ENCODE assay signal across 21 cellular contexts in the genomic region with DNA sequence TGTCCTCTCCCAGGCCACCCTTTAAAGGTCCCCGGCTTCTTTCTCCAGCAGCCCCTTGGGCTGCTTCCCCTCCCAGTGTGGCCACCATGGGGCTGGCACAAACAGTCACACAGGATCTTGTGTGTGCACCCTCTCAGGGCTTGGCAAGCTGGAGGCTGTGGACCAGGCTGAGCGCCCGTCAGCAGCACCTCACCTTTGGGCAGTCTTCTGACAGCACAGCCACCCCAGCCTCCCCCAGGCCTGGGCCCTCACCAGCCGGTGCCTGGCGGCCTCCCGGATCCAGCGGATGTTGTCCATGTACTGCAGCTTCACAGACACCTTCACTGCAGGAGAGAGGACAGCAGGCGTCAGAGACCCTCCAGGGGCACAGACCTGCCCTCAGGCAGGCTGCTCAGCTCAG. TPM values are rescaled to one million over a fixed set of nuclear protein-coding genes. Genes with fewer than 3 reads are reported as not detected.
A peak's percentile ranks its signal among the peaks of the same experiment; 100 is the strongest.
DNase-seq lines count a peak whose midpoint lies in the region; ATAC-seq, FAIRE-seq and TF ChIP-seq lines count a peak whose summit lies in the region.
"Had no signal": no experiment of that assay in that cellular context is flagged by ENCODE, and none has a peak within 500 bp of the region (broad histone marks: within the 10 kb centered on the region; RNA-seq: fewer than 3 reads in every experiment).

No MANE protein-coding gene starts in this region.

- 95% methylated on average over 7 of the region's 8 CpGs for WGBS in right lobe of liver (ENCODE audit: insufficient coverage, low coverage, low lambda C conversion rate, missing lambda C conversion rate)
- 72% methylated on average over 1 of the region's 8 CpGs for WGBS in HepG2 (ENCODE audit: low lambda C conversion rate)
- WGBS in spleen, 5 donors: 81 to 98% (median 94%) methylated on average over 1 to 8 of the region's 8 CpGs

- POLR2A ChIA-PET in HepG2 (lab: Yijun Ruan, JAX): no interaction called here

- TF ChIP-seq RAD21 in HepG2 (CRISPR knock-in tag; IDR thresholded peaks at IDR 0.05): no peak

- CTCF ChIA-PET in HepG2 (lab: Yijun Ruan, JAX; ENCODE audit: low intra/inter-chr PET ratio, low total read pairs): no interaction called here

- FAIRE-seq in HepG2 (lab: Jason Lieb, UNC): no peak
- FAIRE-seq: D721Med, G401.6, GM12892, H54 had no signal

- TF ChIP-seq POLR2A in right lobe of liver (IDR thresholded peaks at IDR 0.05) (no peak), HepG2 (IDR thresholded peaks at IDR 0.05; ENCODE audit: insufficient read depth in 1 of 2, low read depth in 2 of 2, low read length in 2 of 2) (no peak), spleen (IDR thresholded peaks at IDR 0.05) (no peak)

- H3K27ac ChIP-seq in right lobe of liver: no peak overlapping the region
- H3K27ac ChIP-seq in HepG2 (ENCODE audit: extremely low read length, insufficient read depth, low read length): no peak overlapping the region
- H3K27ac ChIP-seq in DND-41 (ENCODE audit: low read length): peak overlapping the region; percentile 64
- no peak overlapping the region for H3K27ac ChIP-seq in spleen

- ATAC-seq in right lobe of liver: no peak
- ATAC-seq in HepG2: no peak
- ATAC-seq in DND-41 (ENCODE audit: insufficient read depth, low read depth): no peak
- no peak for ATAC-seq in HG02610 (IDR thresholded peaks at IDR 0.05; ENCODE audit: unreplicated experiment)

- H3K4me3 ChIP-seq in right lobe of liver: no peak overlapping the region
- H3K4me3 ChIP-seq in HepG2 (replicated peaks in 1 of 3; ENCODE audit: insufficient read depth in 1 of 3, low read depth in 2 of 3, low read length in 3 of 3): no peak overlapping the region
- H3K4me3 ChIP-seq in DND-41 (ENCODE audit: low read depth in 1 of 2, low read length in 2 of 2): no peak overlapping the region
- H3K4me3 ChIP-seq in spleen: no peak overlapping the region
- H3K4me3 ChIP-seq: HAP-1 had no signal

- H3K4me2 ChIP-seq in HepG2 (ENCODE audit: low read depth, low read length): no peak overlapping the region
- H3K4me2 ChIP-seq in DND-41 (ENCODE audit: insufficient read depth, low read length): no peak overlapping the region

- no peak for TF ChIP-seq EP300 in HepG2 (IDR thresholded peaks at IDR 0.05; ENCODE audit: low read depth in 2 of 2, low read length in 2 of 2)
- TF ChIP-seq EP300 in HepG2 (CRISPR knock-in tag; IDR thresholded peaks at IDR 0.05; ENCODE audit: borderline replicate concordance): no peak

- H3K27me3 ChIP-seq in right lobe of liver (no peaks in the 10 kb centered on the region), HepG2 (ENCODE audit: control insufficient read depth in 1 of 2, insufficient read depth in 2 of 2, low read length in 2 of 2) (no peaks in the 10 kb centered on the region), DND-41 (ENCODE audit: insufficient read depth, low read length, poor library complexity) (peaks cover 3% of the 10 kb centered on the region), spleen (replicated peaks in 1 of 7) (no peaks in the 10 kb centered on the region)

- H3K36me3 ChIP-seq in right lobe of liver (peaks cover 0 to 11% (median 0%) of the 10 kb centered on the region in 4 donors), HepG2 (replicated peaks in 1 of 2; ENCODE audit: control insufficient read depth in 1 of 2, insufficient read depth in 2 of 2, low read length in 2 of 2) (no peaks in the 10 kb centered on the region), DND-41 (ENCODE audit: insufficient read depth, low read length) (no peaks in the 10 kb centered on the region), spleen (no peaks in the 10 kb centered on the region)
- H3K36me3 ChIP-seq: HAP-1 had no signal

- in situ Hi-C loops in HepG2 (cut with HindIII; ENCODE audit: extremely low pct_ligation_motif_present, low pct_unique_long_range_greater_than_20kb): no loop called here

- no peak overlapping the region for H2AFZ ChIP-seq in HepG2 (ENCODE audit: low read length)
- no peak overlapping the region for H2AFZ ChIP-seq in DND-41 (ENCODE audit: low read depth, low read length)

- H3K4me1 ChIP-seq in right lobe of liver (peaks cover 0 to 7% (median 0%) of the 10 kb centered on the region in 4 donors), HepG2 (ENCODE audit: insufficient read depth, low read length) (peaks cover 22% of the 10 kb centered on the region), DND-41 (ENCODE audit: insufficient read depth, low read length) (peaks cover 75% of the 10 kb centered on the region), spleen (peaks cover 0 to 13% (median 7%) of the 10 kb centered on the region in 6 donors)
- H3K4me1 ChIP-seq: HAP-1 had no signal

- BruUV-seq in HepG2 (replicated peaks; lab: Mats Ljungman, UMichigan): no TSS peak

- H3K9ac ChIP-seq in HepG2 (ENCODE audit: insufficient read depth, low read depth, low read length) (no peak overlapping the region), DND-41 (ENCODE audit: low read depth, low read length) (no peak overlapping the region; the same call in 1 of the 2 replicates)

- TF ChIP-seq CTCF in right lobe of liver (IDR thresholded peaks at IDR 0.05): no peak
- TF ChIP-seq CTCF in HepG2 (CRISPR knock-in tag; IDR thresholded peaks at IDR 0.05): no peak
- TF ChIP-seq CTCF in DND-41 (IDR thresholded peaks at IDR 0.05; ENCODE audit: borderline replicate concordance, extremely low read depth, low read length, poor library complexity, severe bottlenecking): no peak
- no peak for TF ChIP-seq CTCF in spleen (IDR thresholded peaks at IDR 0.05 in 8 of 11, conservative IDR thresholded peaks at IDR 0.05 in 3 of 11)

- DNase-seq in right lobe of liver: peak in 2 of 3 donors; percentile 9 to 46
- no peak for DNase-seq in HepG2 (ENCODE audit: low spot score)
- no peak for DNase-seq in DND-41
- peak; percentile 63 for DNase-seq in spleen
- DNase-seq in activated CD4-positive, alpha-beta T cell treated with anti-CD3 and anti-CD28 coated beads, Interleukin-2, amount 50 U/mL, for 1 hour: no peak
- DNase-seq: CD4-positive, alpha-beta T cell; DMS 273 treated with DMSO at 0.1 percent for 48 hours; DMS79 treated with DMSO at 0.1 percent for 48 hours; GOT3; HFFc6 had no signal

- intact Hi-C loops in right lobe of liver (cut with DNase I): no loop called here
- intact Hi-C loops in HepG2 (cut with micrococcal nuclease; ENCODE audit: unreplicated experiment): loop anchor here (10.0 kb wide), 1 partner anchor 59 kb away; a partner anchor contains a TSS
- intact Hi-C loops in spleen (cut with DNase I; ENCODE audit: low total_unique reads): no loop called here

- H4K20me1 ChIP-seq in HepG2 (ENCODE audit: insufficient read depth, low read length) (no peaks in the 10 kb centered on the region), DND-41 (ENCODE audit: insufficient read depth, low read length) (0 out of 2 replicates have a peak, but pooled peaks cover 4% of the 10 kb centered on the region)

- no peaks in the 10 kb centered on the region for H3K9me3 ChIP-seq in right lobe of liver
- no peaks in the 10 kb centered on the region for H3K9me3 ChIP-seq in HepG2 (ENCODE audit: low read length)
- H3K9me3 ChIP-seq in DND-41 (ENCODE audit: insufficient read depth, low read length, severe bottlenecking): no peaks in the 10 kb centered on the region
- H3K9me3 ChIP-seq in spleen: no peaks in the 10 kb centered on the region
- H3K9me3 ChIP-seq: HAP-1 had no signal

- H3K79me2 ChIP-seq in HepG2 (ENCODE audit: insufficient read depth, low read length) (no peaks in the 10 kb centered on the region), DND-41 (ENCODE audit: insufficient read depth, low read length) (no peaks in the 10 kb centered on the region)

RNA-seq across cellular contexts. Expression of a gene that starts 20.1 kb away (rescaled TPM):
- total RNA-seq in right lobe of liver (10 to 100 TPM; 16.4 to 30.2 (median 24.0) TPM), HepG2 (2016; rRNA removed; fragmentation: Illumina TruSeq; extraction: Trizol) (14.7 and 21.2 TPM in 2 replicates), spleen (10 to 100 TPM; 32.4 to 75.3 (median 50.0) TPM)
- total RNA-seq in HepG2 (2016; cell fraction: cytosol; rRNA removed; fragmentation: Illumina TruSeq; extraction: Trizol; ENCODE audit: low read depth): 3.8 and 5.1 TPM in 2 replicates
- 14.1 and 20.6 TPM in 2 replicates for total RNA-seq in HepG2 (2016; cell fraction: insoluble cytoplasmic fraction; rRNA removed; fragmentation: Illumina TruSeq; extraction: Trizol)
- 8.3 and 8.6 TPM in 2 replicates for total RNA-seq in HepG2 (2016; cell fraction: membrane; rRNA removed; fragmentation: Illumina TruSeq; extraction: Trizol)
- total RNA-seq in HepG2 (2016; cell fraction: nucleus; rRNA removed; fragmentation: Illumina TruSeq; extraction: Trizol): 34.2 and 37.1 TPM in 2 replicates
- polyA plus RNA-seq in HepG2 (2011; rRNA removed) (17.6 and 22.1 TPM in 2 replicates), spleen (10 to 100 TPM in 2 of 3 donors, 1 to 10 TPM in 1; 7.5 to 14.6 (median 13.2) TPM)
- 11.0 and 12.5 TPM in 2 replicates for polyA plus RNA-seq in HepG2 (2011; cell fraction: cytosol; rRNA removed)
- 66.1 and 66.9 TPM in 2 replicates for polyA plus RNA-seq in HepG2 (2011; cell fraction: nucleus; rRNA removed)
- 15.7 and 19.2 TPM in 2 replicates for polyA plus RNA-seq in HepG2 (2012)
- 1.2 TPM in 2 replicates for polyA plus RNA-seq in HepG2 (2016; cell fraction: cytosol; fragmentation: Illumina TruSeq; extraction: Trizol; ENCODE audit: low read depth)
- polyA plus RNA-seq in HepG2 (2016; cell fraction: insoluble cytoplasmic fraction; fragmentation: Illumina TruSeq; extraction: Trizol; ENCODE audit: low read depth): 9.6 and 12.3 TPM in 2 replicates
- polyA plus RNA-seq in HepG2 (2016; cell fraction: membrane; fragmentation: Illumina TruSeq; extraction: Trizol; ENCODE audit: low read depth): 2.8 TPM in 2 replicates
- polyA plus RNA-seq in HepG2 (2016; cell fraction: nucleus; fragmentation: Illumina TruSeq; extraction: Trizol; ENCODE audit: insufficient read depth, low read depth): 46.7 and 52.0 TPM in 2 replicates
- 30.7 and 49.9 TPM in 2 replicates for polyA minus RNA-seq in HepG2 (2011; rRNA and poly(A)+ RNA removed; ENCODE audit: low replicate concordance)
- 19.2 and 20.2 TPM in 2 replicates for polyA minus RNA-seq in HepG2 (2011; cell fraction: cytosol; rRNA and poly(A)+ RNA removed)
- polyA minus RNA-seq in HepG2 (2011; cell fraction: nucleus; rRNA and poly(A)+ RNA removed): 69.8 and 75.6 TPM in 2 replicates

RNA-seq across cellular contexts. Expression of a gene that starts 21.8 kb away (rescaled TPM):
- 100 to 1,000 TPM in 1 of 6 experiments, 10 to 100 TPM in 5; 15.1 to 101 (median 55.8) TPM for total RNA-seq in right lobe of liver
- 0.71 and 0.74 TPM in 2 replicates for total RNA-seq in HepG2 (2016; rRNA removed; fragmentation: Illumina TruSeq; extraction: Trizol)
- 0.09 TPM in 1 of 2 replicates, not detected in the other for total RNA-seq in HepG2 (2016; cell fraction: cytosol; rRNA removed; fragmentation: Illumina TruSeq; extraction: Trizol; ENCODE audit: low read depth)
- 0.39 and 0.97 TPM in 2 replicates for total RNA-seq in HepG2 (2016; cell fraction: insoluble cytoplasmic fraction; rRNA removed; fragmentation: Illumina TruSeq; extraction: Trizol)
- total RNA-seq in HepG2 (2016; cell fraction: membrane; rRNA removed; fragmentation: Illumina TruSeq; extraction: Trizol): 0.24 and 0.25 TPM in 2 replicates
- total RNA-seq in HepG2 (2016; cell fraction: nucleus; rRNA removed; fragmentation: Illumina TruSeq; extraction: Trizol): 0.69 and 0.87 TPM in 2 replicates
- 1.3 and 2.0 TPM in 2 replicates for polyA plus RNA-seq in HepG2 (2011; rRNA removed)
- 0.65 and 0.95 TPM in 2 replicates for polyA plus RNA-seq in HepG2 (2011; cell fraction: cytosol; rRNA removed)
- 6.6 and 8.2 TPM in 2 replicates for polyA plus RNA-seq in HepG2 (2011; cell fraction: nucleus; rRNA removed)
- 1.1 and 2.5 TPM in 2 replicates for polyA plus RNA-seq in HepG2 (2012)
- polyA plus RNA-seq in HepG2 (2016; cell fraction: cytosol; fragmentation: Illumina TruSeq; extraction: Trizol; ENCODE audit: low read depth): 0.12 and 0.17 TPM in 2 replicates
- polyA plus RNA-seq in HepG2 (2016; cell fraction: insoluble cytoplasmic fraction; fragmentation: Illumina TruSeq; extraction: Trizol; ENCODE audit: low read depth): 0.78 and 0.88 TPM in 2 replicates
- 0.21 and 0.22 TPM in 2 replicates for polyA plus RNA-seq in HepG2 (2016; cell fraction: membrane; fragmentation: Illumina TruSeq; extraction: Trizol; ENCODE audit: low read depth)
- 2.7 and 2.8 TPM in 2 replicates for polyA plus RNA-seq in HepG2 (2016; cell fraction: nucleus; fragmentation: Illumina TruSeq; extraction: Trizol; ENCODE audit: insufficient read depth, low read depth)
- 2.2 TPM in 1 of 2 replicates, not detected in the other for polyA minus RNA-seq in HepG2 (2011; rRNA and poly(A)+ RNA removed; ENCODE audit: low replicate concordance)
- polyA minus RNA-seq in HepG2 (2011; cell fraction: cytosol; rRNA and poly(A)+ RNA removed): 0.53 and 0.59 TPM in 2 replicates
- 0.75 and 1.2 TPM in 2 replicates for polyA minus RNA-seq in HepG2 (2011; cell fraction: nucleus; rRNA and poly(A)+ RNA removed)
- total RNA-seq in spleen: under 1 TPM in 1 of 7 donors, not detected in 6; 0.16 TPM
- under 1 TPM; 0.02 to 0.03 (median 0.02) TPM for polyA plus RNA-seq in spleen
- total RNA-seq: A172; A673; CD4-positive, alpha-beta T cell; CD8-positive, alpha-beta memory T cell; HFFc6 had no signal
- polyA plus RNA-seq: BJ; CD14-positive monocyte; CD8-positive, alpha-beta memory T cell had no signal

RNA-seq across cellular contexts. Expression of a gene that starts 28.2 kb away (rescaled TPM):
- 10 to 100 TPM; 23.5 to 48.9 (median 28.2) TPM for total RNA-seq in right lobe of liver
- 16.1 and 43.1 TPM in 2 replicates for total RNA-seq in HepG2 (2016; rRNA removed; fragmentation: Illumina TruSeq; extraction: Trizol)
- 8.0 and 11.1 TPM in 2 replicates for total RNA-seq in HepG2 (2016; cell fraction: cytosol; rRNA removed; fragmentation: Illumina TruSeq; extraction: Trizol; ENCODE audit: low read depth)
- total RNA-seq in HepG2 (2016; cell fraction: insoluble cytoplasmic fraction; rRNA removed; fragmentation: Illumina TruSeq; extraction: Trizol): 15.2 and 40.9 TPM in 2 replicates
- 18.0 and 22.7 TPM in 2 replicates for total RNA-seq in HepG2 (2016; cell fraction: membrane; rRNA removed; fragmentation: Illumina TruSeq; extraction: Trizol)
- 29.6 and 33.9 TPM in 2 replicates for total RNA-seq in HepG2 (2016; cell fraction: nucleus; rRNA removed; fragmentation: Illumina TruSeq; extraction: Trizol)
- 32.0 and 50.7 TPM in 2 replicates for polyA plus RNA-seq in HepG2 (2011; rRNA removed)
- 31.3 and 65.1 TPM in 2 replicates for polyA plus RNA-seq in HepG2 (2011; cell fraction: cytosol; rRNA removed)
- 65.1 and 66.5 TPM in 2 replicates for polyA plus RNA-seq in HepG2 (2011; cell fraction: nucleus; rRNA removed)
- polyA plus RNA-seq in HepG2 (2012): 30.3 and 44.6 TPM in 2 replicates
- 10.6 and 12.9 TPM in 2 replicates for polyA plus RNA-seq in HepG2 (2016; cell fraction: cytosol; fragmentation: Illumina TruSeq; extraction: Trizol; ENCODE audit: low read depth)
- polyA plus RNA-seq in HepG2 (2016; cell fraction: insoluble cytoplasmic fraction; fragmentation: Illumina TruSeq; extraction: Trizol; ENCODE audit: low read depth): 21.1 and 21.2 TPM in 2 replicates
- polyA plus RNA-seq in HepG2 (2016; cell fraction: membrane; fragmentation: Illumina TruSeq; extraction: Trizol; ENCODE audit: low read depth): 18.9 and 20.1 TPM in 2 replicates
- 72.0 and 85.3 TPM in 2 replicates for polyA plus RNA-seq in HepG2 (2016; cell fraction: nucleus; fragmentation: Illumina TruSeq; extraction: Trizol; ENCODE audit: insufficient read depth, low read depth)
- 47.2 TPM in 1 of 2 replicates, not detected in the other for polyA minus RNA-seq in HepG2 (2011; rRNA and poly(A)+ RNA removed; ENCODE audit: low replicate concordance)
- 30.8 and 35.4 TPM in 2 replicates for polyA minus RNA-seq in HepG2 (2011; cell fraction: cytosol; rRNA and poly(A)+ RNA removed)
- polyA minus RNA-seq in HepG2 (2011; cell fraction: nucleus; rRNA and poly(A)+ RNA removed): 5.7 and 6.3 TPM in 2 replicates
- total RNA-seq in spleen: 10 to 100 TPM in 1 of 7 donors, 1 to 10 TPM in 6; 2.4 to 11.2 (median 5.6) TPM
- polyA plus RNA-seq in spleen: 1 to 10 TPM in 2 of 3 donors, under 1 TPM in 1; 0.26 to 1.8 (median 1.0) TPM
- total RNA-seq: A172; A673; CD4-positive, alpha-beta T cell; HFFc6 had no signal
- polyA plus RNA-seq: BJ; CD8-positive, alpha-beta memory T cell had no signal

Comparison
In these comparisons a context has a peak if more than half of its experiments do, and no peak if none do; other contexts are left out.
1. DNase-seq: peak in right lobe of liver (2 of 3) and spleen (single experiment); none in HepG2 (single experiment), DND-41 (single experiment) and activated CD4-positive, alpha-beta T cell treated with anti-CD3 and anti-CD28 coated beads, Interleukin-2, amount 50 U/mL, for 1 hour (single experiment).
2. RNA of a gene that starts 21.8 kb away (total RNA-seq): 15.1 to 101 TPM in right lobe of liver; 0.09 to 0.97 TPM in HepG2 and 0.16 TPM in spleen; every median in the first group is over 4 times any median in the second.